8 cellular contexts compared by ENCODE assay signal in genomic region chr12:15856097-15856982, GRCh38. TPM values are rescaled to one million over a fixed set of nuclear protein-coding genes. Genes with fewer than 3 reads are reported as not detected.
DNase-seq lines count a peak whose midpoint lies in the region; ATAC-seq and TF ChIP-seq lines count a peak whose summit lies in the region.

No MANE protein-coding gene starts in this region.

- DNase-seq in activated gamma-delta T cell treated with Interleukin-2 at 50 U/mL for 16 hours: peak; percentile 46
- DNase-seq in activated gamma-delta T cell (lab: John Stamatoyannopoulos, UW): no peak
- peak; percentile 63 to 65 for DNase-seq in PC-9
- DNase-seq in astrocyte of the spinal cord (ENCODE audit: low read depth, low spot score): peak; percentile 79
- peak; percentile 28 for DNase-seq in iPS DF 4.7 (ENCODE audit: extremely low read depth, low spot score)
- DNase-seq in stimulated activated CD4-positive, alpha-beta T cell treated with anti-CD3 and anti-CD28 coated beads, Interleukin-2, amount 100 ng/mL, for 4 hours (ENCODE audit: low read depth): peak; percentile 32

- peak overlapping the region; percentile 74 for H2AFZ ChIP-seq in PC-9

- peaks cover 26% of the 10 kb centered on the region for H3K4me1 ChIP-seq in PC-9 (replicated peaks; ENCODE audit: insufficient read depth)

- no peaks in the 10 kb centered on the region for H3K36me3 ChIP-seq in PC-9 (ENCODE audit: low read depth)

- peaks cover 14% of the 10 kb centered on the region; the same call in 1 of the 2 replicates for H3F3A ChIP-seq in PC-9 (ENCODE audit: insufficient read depth, low read depth)

- no TSS peak for BruUV-seq in PC-9 (replicated peaks; lab: Mats Ljungman, UMichigan)

- intact Hi-C loops in PC-9 (cut with micrococcal nuclease; ENCODE audit: unreplicated experiment): loop anchor here (1.0 to 5.0 kb wide), 5 partner anchors 67 to 324 kb away; partner anchors contain the start of gene EPS8

- in situ Hi-C loops in astrocyte of the spinal cord (cut with HindIII; ENCODE audit: low sequenced_read_pairs): no loop called here

- H3K27ac ChIP-seq in PC-9: peak overlapping the region; percentile 84

- CTCF ChIA-PET in PC-9 (lab: Charles Lee): interaction anchor here (0.6 to 1.7 kb wide), 9 partner anchors 8 to 324 kb away, joined by 3 to 8 read pairs (median 4); no protein-coding TSS in a partner anchor

- TF ChIP-seq CTCF in PC-9 (conservative IDR thresholded peaks at IDR 0.05) (peak; percentile 89), astrocyte of the spinal cord (IDR thresholded peaks at IDR 0.05; ENCODE audit: low read depth, low read length) (peak; percentile 53)

- no peaks in the 10 kb centered on the region for H3K9me3 ChIP-seq in PC-9 (ENCODE audit: insufficient read depth, low read depth)

- ATAC-seq in HG03354 (IDR thresholded peaks at IDR 0.05; ENCODE audit: poor library complexity, severe bottlenecking, unreplicated experiment) (peak; percentile 68), HG02840 (IDR thresholded peaks at IDR 0.05; ENCODE audit: low FRiP score, unreplicated experiment) (no peak)

- H3K4me3 ChIP-seq in PC-9 (peak overlapping the region; percentile 18; the same call in 1 of the 2 replicates), astrocyte of the spinal cord (ENCODE audit: low read depth, low read length) (no peak overlapping the region)

- POLR2A ChIA-PET in PC-9 (lab: Charles Lee; ENCODE audit: unreplicated experiment): no interaction called here

- H3K27me3 ChIP-seq in PC-9 (ENCODE audit: insufficient read depth, low read depth): no peaks in the 10 kb centered on the region

- H3K9me2 ChIP-seq in PC-9 (ENCODE audit: insufficient read depth): no peaks in the 10 kb centered on the region

- H3K4me2 ChIP-seq in PC-9: peak overlapping the region; percentile 60

- H3K79me2 ChIP-seq in PC-9 (ENCODE audit: low read depth): no peaks in the 10 kb centered on the region

- no peaks in the 10 kb centered on the region for H4K20me1 ChIP-seq in PC-9 (ENCODE audit: insufficient read depth)

RNA-seq across cellular contexts. Expression of gene STRAP, which starts 25.8 kb away (rescaled TPM):
- total RNA-seq in PC-9 (2021): 164 and 205 TPM in 2 replicates

RNA-seq across cellular contexts. Expression of gene DERA, which starts 54.8 kb away (rescaled TPM):
- 67.3 and 67.6 TPM in 2 replicates for total RNA-seq in PC-9 (2021)
